ENCODE assay signal across 16 cellular contexts in genomic region chr14:70897475-70897874, GRCh38. TPM values are rescaled to one million over a fixed set of nuclear protein-coding genes. Genes with fewer than 3 reads are reported as not detected.
A peak's percentile ranks its signal among the peaks of the same experiment; 100 is the strongest.
DNase-seq lines count a peak whose midpoint lies in the region; ATAC-seq and TF ChIP-seq lines count a peak whose summit lies in the region.
"Had no signal": no experiment of that assay in that cellular context is flagged by ENCODE, and none has a peak within 500 bp of the region (broad histone marks: within the 10 kb centered on the region; RNA-seq: fewer than 3 reads in every experiment).

No MANE protein-coding gene starts in this region.

- H3K4me1 ChIP-seq in skeletal muscle satellite cell (ENCODE audit: control insufficient read depth, insufficient read depth, low read length) = peaks cover 29% of the 10 kb centered on the region
- H3K4me1 ChIP-seq: gastrocnemius medialis had no signal

- H3K4me3 Mint-ChIP-seq in Calu3 (ENCODE audit: low read depth, unreplicated experiment) = no peak overlapping the region
- H3K4me3 Mint-ChIP-seq in mesothelial cell of epicardium = no peak overlapping the region
- H3K4me3 Mint-ChIP-seq: activated T-cell treated with anti-CD3 and anti-CD28 coated beads, Interleukin-2, amount 50 U/mL, for 72 hours; stimulated activated naive CD8-positive, alpha-beta T cell treated with anti-CD3 and anti-CD28 coated beads, Interleukin-15, Interleukin-2, amounts not matched to agents 100 ng/mL and 50 ng/mL, for 24 hours had no signal

- CTCF ChIA-PET in Calu3 (lab: Charles Lee) = no interaction called here

- H3K27me3 ChIP-seq in skeletal muscle satellite cell (ENCODE audit: control insufficient read depth, insufficient read depth, low read length) = no peaks in the 10 kb centered on the region
- H3K27me3 ChIP-seq: adrenal gland, gastrocnemius medialis had no signal

- H3K36me3 Mint-ChIP-seq in Calu3 (ENCODE audit: insufficient read depth, unreplicated experiment) (no peaks in the 10 kb centered on the region), mesothelial cell of epicardium (no peaks in the 10 kb centered on the region)

- H3K9me3 Mint-ChIP-seq in Calu3 (ENCODE audit: low read depth, unreplicated experiment) = no peaks in the 10 kb centered on the region
- peaks cover 10% of the 10 kb centered on the region for H3K9me3 Mint-ChIP-seq in mesothelial cell of epicardium
- H3K9me3 Mint-ChIP-seq: stimulated activated naive CD8-positive, alpha-beta T cell treated with anti-CD3 and anti-CD28 coated beads, Interleukin-15, Interleukin-2, amounts not matched to agents 100 ng/mL and 50 ng/mL, for 24 hours had no signal

- no peak for TF ChIP-seq CTCF in fibroblast of pulmonary artery (IDR thresholded peaks at IDR 0.05; ENCODE audit: low read length, missing control alignments)
- TF ChIP-seq CTCF in Calu3 (IDR thresholded peaks at IDR 0.05; ENCODE audit: unreplicated experiment) = no peak
- TF ChIP-seq CTCF in mesothelial cell of epicardium (IDR thresholded peaks at IDR 0.05; ENCODE audit: unreplicated experiment) = no peak

- no peak overlapping the region for H3K27ac Mint-ChIP-seq in Calu3 (ENCODE audit: unreplicated experiment)
- H3K27ac Mint-ChIP-seq in mesothelial cell of epicardium = no peak overlapping the region
- H3K27ac Mint-ChIP-seq: activated T-cell treated with anti-CD3 and anti-CD28 coated beads, Interleukin-2, amount 50 U/mL, for 72 hours; stimulated activated naive CD8-positive, alpha-beta T cell treated with anti-CD3 and anti-CD28 coated beads, Interleukin-15, Interleukin-2, amounts not matched to agents 100 ng/mL and 50 ng/mL, for 24 hours had no signal

- peak overlapping the region; percentile 2 for H3K9ac ChIP-seq in skeletal muscle satellite cell (ENCODE audit: low read depth, low read length)

- no peak for ATAC-seq in GM21576 (IDR thresholded peaks at IDR 0.05; ENCODE audit: unreplicated experiment)
- ATAC-seq: activated T-cell treated with anti-CD3 and anti-CD28 coated beads, Interleukin-2, amount 50 U/mL, for 72 hours; gastrocnemius medialis had no signal

- H3K36me3 ChIP-seq in skeletal muscle satellite cell (ENCODE audit: insufficient read depth, low read length) = no peaks in the 10 kb centered on the region
- H3K36me3 ChIP-seq: adrenal gland, gastrocnemius medialis, spleen had no signal

- H3K27me3 Mint-ChIP-seq in Calu3 (ENCODE audit: unreplicated experiment) (peaks cover 15% of the 10 kb centered on the region), mesothelial cell of epicardium (ENCODE audit: low read depth) (no peaks in the 10 kb centered on the region)
- H3K27me3 Mint-ChIP-seq: stimulated activated naive CD8-positive, alpha-beta T cell treated with anti-CD3 and anti-CD28 coated beads, Interleukin-15, Interleukin-2, amounts not matched to agents 100 ng/mL and 50 ng/mL, for 24 hours had no signal

- no peaks in the 10 kb centered on the region for H3K9me3 ChIP-seq in skeletal muscle satellite cell (replicated peaks; ENCODE audit: low read length)
- H3K9me3 ChIP-seq: adrenal gland, gastrocnemius medialis, spleen had no signal

- no TSS peak for BruUV-seq in Calu3 (replicated peaks; lab: Mats Ljungman, UMichigan)

- H3K4me3 ChIP-seq in fibroblast of pulmonary artery (replicated peaks; ENCODE audit: low read depth, low read length) (no peak overlapping the region), skeletal muscle satellite cell (ENCODE audit: low read length) (no peak overlapping the region)
- H3K4me3 ChIP-seq: adrenal gland, gastrocnemius medialis, spleen had no signal

- H3K4me1 Mint-ChIP-seq in Calu3 (ENCODE audit: low read depth, unreplicated experiment) = peaks cover 13% of the 10 kb centered on the region
- peaks cover 24% of the 10 kb centered on the region for H3K4me1 Mint-ChIP-seq in mesothelial cell of epicardium

- peak; percentile 81 for DNase-seq in GM04503 (ENCODE audit: low read depth)
- DNase-seq in amniotic stem cell (lab: John Stamatoyannopoulos, UW) = peak; percentile 75
- peak; percentile 53 for DNase-seq in fibroblast of pulmonary artery (ENCODE audit: low read depth)
- DNase-seq in NCI-H1092 (lab: John Stamatoyannopoulos, UW) = no peak
- DNase-seq in Calu3 = no peak
- DNase-seq in mesothelial cell of epicardium (ENCODE audit: low spot score in 2 of 2, unreplicated experiment in 2 of 2) = no peak
- DNase-seq: activated CD4-positive, alpha-beta T cell treated with anti-CD3 and anti-CD28 coated beads, Interleukin-2, amount 50 U/mL, for 4 hours; activated T-cell treated with anti-CD3 and anti-CD28 coated beads, Interleukin-2, amount 50 U/mL, for 72 hours; adrenal gland; gastrocnemius medialis; NCI-H1105; NK-92 treated with Interleukin-12 subunit alpha and Interleukin-12 subunit beta, amount 100 ng/mL, for 24 hours; spleen had no signal

- H3K4me2 ChIP-seq in skeletal muscle satellite cell (ENCODE audit: low read length) = no peak overlapping the region

- intact Hi-C loops in Calu3 (cut with micrococcal nuclease; ENCODE audit: unreplicated experiment) = no loop called here

RNA-seq across cellular contexts. Expression of gene PCNX1, which starts 9.8 kb away (rescaled TPM):
- 31.7 and 41.6 TPM in 2 replicates for total RNA-seq in skeletal muscle satellite cell (2012; rRNA removed)
- total RNA-seq in Calu3 (2022) = 30.4 and 34.1 TPM in 2 replicates
- total RNA-seq in mesothelial cell of epicardium = 73.5 to 77.2 TPM (median 76.2 TPM) in 3 replicates

Comparison
In these comparisons a context has a peak if more than half of its experiments do, and no peak if none do; other contexts are left out.
1. DNase-seq: peak in GM04503 (single experiment), amniotic stem cell (single experiment) and fibroblast of pulmonary artery (single experiment); none in NCI-H1092 (single experiment), Calu3 (single experiment) and mesothelial cell of epicardium (0 of 2).